In genomic region chr3:156674046-156674910, GRCh38 we compare ENCODE assay signal across 1 cellular context.
TF ChIP-seq lines count a peak whose summit lies in the region.

TSS of gene TIPARP (plus strand) at chr3:156674590. CDS start at chr3:156677698, 3,108 bp downstream.

TF ChIP-seq in HepG2, 621 proteins besides CTCF, POLR2A, EP300 and RAD21 (continued from another document and continues in another):
- peak; percentile 59 for TF ChIP-seq TFE3 (CRISPR knock-in tag; IDR thresholded peaks at IDR 0.05)
- TF ChIP-seq PRDM15 (CRISPR knock-in tag; IDR thresholded peaks at IDR 0.05), result no peak; the same call in 1 of the 2 replicates
- no peak; the same call in 1 of the 2 replicates for TF ChIP-seq ZNF737 (CRISPR knock-in tag; IDR thresholded peaks at IDR 0.05; ENCODE audit: borderline replicate concordance)
- TF ChIP-seq ZNF124 (CRISPR knock-in tag; IDR thresholded peaks at IDR 0.05), result peak; percentile 49; the same call in 1 of the 2 replicates
- TF ChIP-seq ATF3 (CRISPR knock-in tag; IDR thresholded peaks at IDR 0.05), result no peak
- peak; percentile 88 for TF ChIP-seq ELF1 (CRISPR knock-in tag; IDR thresholded peaks at IDR 0.05)
- no peak for TF ChIP-seq PLSCR1 (CRISPR knock-in tag; IDR thresholded peaks at IDR 0.05; ENCODE audit: borderline replicate concordance)
- peak; percentile 83; the same call in 1 of the 2 replicates for TF ChIP-seq ZNF841 (CRISPR knock-in tag; IDR thresholded peaks at IDR 0.05; ENCODE audit: borderline replicate concordance)
- TF ChIP-seq ZNF770 (CRISPR knock-in tag; IDR thresholded peaks at IDR 0.05), result peak; percentile 62; the same call in 1 of the 2 replicates
- peak; percentile 14 for TF ChIP-seq IKZF4 (CRISPR knock-in tag; IDR thresholded peaks at IDR 0.05; ENCODE audit: borderline replicate concordance, low read depth, not compliant biosample characterization)
- peak; percentile 42; the same call in 1 of the 2 replicates for TF ChIP-seq ZNF446 (CRISPR knock-in tag; IDR thresholded peaks at IDR 0.05)
- no peak; the same call in 1 of the 2 replicates for TF ChIP-seq ZNF639 (CRISPR knock-in tag; conservative IDR thresholded peaks at IDR 0.05)
- no peak; the same call in none of the 2 replicates for TF ChIP-seq ZNF878 (CRISPR knock-in tag; IDR thresholded peaks at IDR 0.05)
- TF ChIP-seq HNF1B (CRISPR knock-in tag; IDR thresholded peaks at IDR 0.05), result peak; percentile 94
- TF ChIP-seq RFXAP (CRISPR knock-in tag; IDR thresholded peaks at IDR 0.05; ENCODE audit: borderline replicate concordance), result peak; percentile 36; the same call in 1 of the 2 replicates
- peak; percentile 89; the same call in 1 of the 2 replicates for TF ChIP-seq ELF4 (CRISPR knock-in tag; IDR thresholded peaks at IDR 0.05; ENCODE audit: borderline replicate concordance)
- TF ChIP-seq ZNF646 (CRISPR knock-in tag; IDR thresholded peaks at IDR 0.05), result 0 out of 2 replicates have a peak, but pooled peaks have one; percentile 29
- TF ChIP-seq LCORL (IDR thresholded peaks at IDR 0.05), result no peak
- TF ChIP-seq LCORL (CRISPR knock-in tag; IDR thresholded peaks at IDR 0.05), result peak; percentile 89
- no peak; the same call in 1 of the 2 replicates for TF ChIP-seq AFF4 (CRISPR knock-in tag; IDR thresholded peaks at IDR 0.05)
- 0 out of 2 replicates have a peak, but pooled peaks have one; percentile 4 for TF ChIP-seq ZNF121 (CRISPR knock-in tag; IDR thresholded peaks at IDR 0.05)
- no peak for TF ChIP-seq NFATC3 (CRISPR knock-in tag; IDR thresholded peaks at IDR 0.05)
- 0 out of 2 replicates have a peak, but pooled peaks have one; percentile 44 for TF ChIP-seq RFXANK (CRISPR knock-in tag; IDR thresholded peaks at IDR 0.05)
